1 cellular context compared by ENCODE assay signal in the genomic region with DNA sequence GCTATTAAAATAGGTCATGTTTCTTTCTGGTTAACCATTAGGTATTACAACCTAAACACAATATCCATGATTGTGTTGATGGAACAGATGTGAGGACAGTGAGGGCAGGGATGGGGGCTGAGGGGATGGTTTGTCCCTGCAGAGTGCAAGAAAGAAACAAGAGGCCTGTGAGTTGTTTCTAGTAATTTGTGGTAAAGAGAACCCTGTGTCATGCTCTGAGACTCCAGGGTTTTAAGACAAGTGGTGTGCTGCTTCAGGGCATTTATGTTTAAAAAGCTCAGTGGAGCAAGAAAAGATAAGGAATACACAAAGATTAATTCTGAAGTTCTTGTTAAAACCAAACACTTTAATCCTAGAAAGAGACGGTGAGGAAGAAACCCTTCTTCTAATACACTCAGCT.
TF ChIP-seq lines count a peak whose summit lies in the region.

No MANE protein-coding gene starts in this region.

TF ChIP-seq in IMR-90, 13 proteins besides CTCF, POLR2A, EP300 and RAD21 (continued from another document):
- TF ChIP-seq, protein P1, sequence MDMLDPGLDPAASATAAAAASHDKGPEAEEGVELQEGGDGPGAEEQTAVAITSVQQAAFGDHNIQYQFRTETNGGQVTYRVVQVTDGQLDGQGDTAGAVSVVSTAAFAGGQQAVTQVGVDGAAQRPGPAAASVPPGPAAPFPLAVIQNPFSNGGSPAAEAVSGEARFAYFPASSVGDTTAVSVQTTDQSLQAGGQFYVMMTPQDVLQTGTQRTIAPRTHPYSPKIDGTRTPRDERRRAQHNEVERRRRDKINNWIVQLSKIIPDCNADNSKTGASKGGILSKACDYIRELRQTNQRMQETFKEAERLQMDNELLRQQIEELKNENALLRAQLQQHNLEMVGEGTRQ (IDR thresholded peaks at IDR 0.05; ENCODE audit: low read depth, low read length) = no peak
- TF ChIP-seq MXI1 (IDR thresholded peaks at IDR 0.05; ENCODE audit: borderline replicate concordance, low read depth, low read length) = no peak
- TF ChIP-seq, protein P2, sequence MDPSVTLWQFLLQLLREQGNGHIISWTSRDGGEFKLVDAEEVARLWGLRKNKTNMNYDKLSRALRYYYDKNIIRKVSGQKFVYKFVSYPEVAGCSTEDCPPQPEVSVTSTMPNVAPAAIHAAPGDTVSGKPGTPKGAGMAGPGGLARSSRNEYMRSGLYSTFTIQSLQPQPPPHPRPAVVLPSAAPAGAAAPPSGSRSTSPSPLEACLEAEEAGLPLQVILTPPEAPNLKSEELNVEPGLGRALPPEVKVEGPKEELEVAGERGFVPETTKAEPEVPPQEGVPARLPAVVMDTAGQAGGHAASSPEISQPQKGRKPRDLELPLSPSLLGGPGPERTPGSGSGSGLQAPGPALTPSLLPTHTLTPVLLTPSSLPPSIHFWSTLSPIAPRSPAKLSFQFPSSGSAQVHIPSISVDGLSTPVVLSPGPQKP (IDR thresholded peaks at IDR 0.05; ENCODE audit: borderline replicate concordance, low read depth, low read length) = no peak
- TF ChIP-seq SMC3 (IDR thresholded peaks at IDR 0.05; ENCODE audit: low read depth, low read length) = no peak
- TF ChIP-seq RCOR1 (IDR thresholded peaks at IDR 0.05; ENCODE audit: insufficient replicate concordance, low read length) = no peak
